Comparison of ENCODE assay signal across 8 cellular contexts in the genomic region with DNA sequence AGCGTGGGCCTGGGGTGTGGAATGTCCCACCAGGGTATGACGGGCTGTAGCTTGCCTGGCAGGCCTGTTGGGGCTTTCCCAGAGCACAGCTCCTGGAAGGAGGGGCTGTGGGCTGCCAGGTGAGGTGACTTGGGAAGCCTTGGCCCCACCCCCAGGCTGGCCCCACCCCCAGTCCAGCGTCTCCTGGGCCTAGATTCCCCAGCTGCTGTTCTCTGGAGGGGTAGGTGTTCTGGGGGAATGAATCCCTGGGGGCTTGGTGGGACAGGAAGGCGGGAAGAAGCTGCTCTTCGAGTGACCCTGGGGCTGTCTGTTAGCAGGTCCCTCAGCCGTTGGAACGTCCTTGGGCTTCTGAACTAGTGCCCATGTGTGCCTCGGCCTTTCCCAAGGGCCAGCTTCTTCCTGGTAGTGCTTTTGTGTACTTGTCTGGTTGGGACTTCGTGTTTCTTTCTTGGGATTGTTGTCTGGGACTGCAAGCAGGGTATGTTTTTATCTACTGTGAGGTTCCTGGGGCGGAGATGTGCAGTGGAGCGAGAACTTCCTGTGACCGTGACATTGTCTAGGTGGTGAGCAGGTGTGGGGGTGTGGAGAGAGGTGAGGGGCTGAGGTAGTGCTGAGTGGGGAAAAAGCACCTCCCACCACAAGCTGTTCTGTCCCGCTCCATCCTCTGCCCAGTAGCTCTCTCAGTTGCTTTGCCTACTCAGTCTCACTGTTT. TPM values are rescaled to one million over a fixed set of nuclear protein-coding genes. Genes with fewer than 3 reads are reported as not detected.
DNase-seq lines count a peak whose midpoint lies in the region; ATAC-seq and TF ChIP-seq lines count a peak whose summit lies in the region.

No MANE protein-coding gene starts in this region.

- H3K27me3 ChIP-seq in spleen (replicated peaks in 1 of 7): peaks cover 0 to 24% (median 0%) of the 10 kb centered on the region in 7 donors

- peak overlapping the region; percentile 67; the same call in 1 of the 2 replicates for H3K4me3 Mint-ChIP-seq in HFFc6
- peak overlapping the region; percentile 51 for H3K4me3 Mint-ChIP-seq in activated CD8-positive, alpha-beta T cell treated with anti-CD3 and anti-CD28 coated beads for 36 hours

- H3K4me1 Mint-ChIP-seq in HFFc6 (ENCODE audit: low read depth): peaks cover 55% of the 10 kb centered on the region
- H3K4me1 Mint-ChIP-seq in activated CD8-positive, alpha-beta T cell treated with anti-CD3 and anti-CD28 coated beads for 36 hours (ENCODE audit: low read depth): peaks cover 35% of the 10 kb centered on the region

- peak; percentile 30 for DNase-seq in DMS153 (lab: John Stamatoyannopoulos, UW)
- DNase-seq in HFFc6: no peak
- DNase-seq in activated CD8-positive, alpha-beta T cell treated with anti-CD3 and anti-CD28 coated beads for 36 hours: peak; percentile 25
- DNase-seq in iPS-NIHi7 (ENCODE audit: extremely low spot score): peak; percentile 78
- peak; percentile 83 for DNase-seq in spleen
- no peak for DNase-seq in OCI-M1 (lab: John Stamatoyannopoulos, UW)

- CTCF ChIA-PET in activated CD8-positive, alpha-beta T cell treated with anti-CD3 and anti-CD28 coated beads for 36 hours (lab: Charles Lee): interaction anchor here (0.7 to 10.4 kb wide), 13 partner anchors 9 to 210 kb away, joined by 3 to 82 read pairs (median 3); partner anchors contain the start of genes DHX16, IER3 and VARS2

- 41 to 56% (median 54%) methylated on average over 9 to 13 of the region's 13 CpGs for WGBS in spleen, 5 donors

- POLR2A ChIA-PET in activated CD8-positive, alpha-beta T cell treated with anti-CD3 and anti-CD28 coated beads for 36 hours (lab: Charles Lee): interaction anchor here (0.5 to 2.5 kb wide), 9 partner anchors 10 to 143 kb away, joined by 3 to 8 read pairs (median 3); no protein-coding TSS in a partner anchor

- no peaks in the 10 kb centered on the region for H3K9me3 ChIP-seq in spleen

- no peaks in the 10 kb centered on the region for H3K36me3 ChIP-seq in spleen

- no peak for TF ChIP-seq POLR2A in spleen (IDR thresholded peaks at IDR 0.05)

- intact Hi-C loops in activated CD8-positive, alpha-beta T cell treated with anti-CD3 and anti-CD28 coated beads for 36 hours (cut with micrococcal nuclease): no loop called here
- intact Hi-C loops in spleen (cut with DNase I; ENCODE audit: low total_unique reads): no loop called here

- H3K27ac ChIP-seq in spleen: peak overlapping the region; percentile 68 to 88 (median 83)

- H3K4me3 ChIP-seq in spleen: peak overlapping the region in 3 of 8 donors; percentile 60 to 86 (median 63)

- H3K27me3 Mint-ChIP-seq in HFFc6 (ENCODE audit: insufficient read depth): peaks cover 3% of the 10 kb centered on the region
- H3K27me3 Mint-ChIP-seq in activated CD8-positive, alpha-beta T cell treated with anti-CD3 and anti-CD28 coated beads for 36 hours: no peaks in the 10 kb centered on the region

- no peak for ATAC-seq in activated CD8-positive, alpha-beta T cell treated with anti-CD3 and anti-CD28 coated beads for 36 hours
- no peak for ATAC-seq in HG03565 (IDR thresholded peaks at IDR 0.05; ENCODE audit: unreplicated experiment)
- ATAC-seq in HG02884 (IDR thresholded peaks at IDR 0.05; ENCODE audit: unreplicated experiment): no peak

- no peaks in the 10 kb centered on the region for H3K9me3 Mint-ChIP-seq in HFFc6
- no peaks in the 10 kb centered on the region for H3K9me3 Mint-ChIP-seq in activated CD8-positive, alpha-beta T cell treated with anti-CD3 and anti-CD28 coated beads for 36 hours

- no peaks in the 10 kb centered on the region for H3K36me3 Mint-ChIP-seq in HFFc6 (ENCODE audit: low read depth)
- H3K36me3 Mint-ChIP-seq in activated CD8-positive, alpha-beta T cell treated with anti-CD3 and anti-CD28 coated beads for 36 hours (ENCODE audit: low read depth): no peaks in the 10 kb centered on the region

- TF ChIP-seq CTCF in HFFc6 (IDR thresholded peaks at IDR 0.05) (no peak), spleen (IDR thresholded peaks at IDR 0.05 in 8 of 11, conservative IDR thresholded peaks at IDR 0.05 in 3 of 11) (no peak)
- no peak for TF ChIP-seq CTCF in activated CD8-positive, alpha-beta T cell treated with anti-CD3 and anti-CD28 coated beads for 36 hours (IDR thresholded peaks at IDR 0.05)

- H3K4me1 ChIP-seq in spleen: peaks cover 24 to 69% (median 48%) of the 10 kb centered on the region in 6 donors

- H3K27ac Mint-ChIP-seq in HFFc6: peak overlapping the region; percentile 55
- H3K27ac Mint-ChIP-seq in activated CD8-positive, alpha-beta T cell treated with anti-CD3 and anti-CD28 coated beads for 36 hours: peak overlapping the region; percentile 50

RNA-seq across cellular contexts. Expression of gene DDR1, which starts 1.4 kb away (rescaled TPM):
- total RNA-seq in HFFc6 (2021; fragmentation: NEBNext Ultra II Directional; extraction: Animal tissue kit (Norgen Biotek cat#: 25700)): 10 to 100 TPM; 28.0 to 42.5 (median 31.6) TPM
- total RNA-seq in activated CD8-positive, alpha-beta T cell treated with anti-CD3 and anti-CD28 coated beads for 36 hours: 10 to 100 TPM; 14.4 to 14.5 TPM
- total RNA-seq in spleen: 10 to 100 TPM; 13.0 to 37.1 (median 23.8) TPM
- polyA plus RNA-seq in spleen: 10 to 100 TPM in 1 of 3 donors, 1 to 10 TPM in 2; 5.0 to 10.1 (median 8.0) TPM

RNA-seq across cellular contexts. Expression of gene GTF2H4, which starts 25.1 kb away (rescaled TPM):
- 10 to 100 TPM; 23.9 to 27.1 (median 26.5) TPM for total RNA-seq in HFFc6 (2021; fragmentation: NEBNext Ultra II Directional; extraction: Animal tissue kit (Norgen Biotek cat#: 25700))
- 10 to 100 TPM; 37.1 to 41.9 TPM for total RNA-seq in activated CD8-positive, alpha-beta T cell treated with anti-CD3 and anti-CD28 coated beads for 36 hours
- total RNA-seq in spleen: 10 to 100 TPM; 20.6 to 49.7 (median 28.3) TPM
- polyA plus RNA-seq in spleen: 10 to 100 TPM; 21.9 to 40.0 (median 33.8) TPM

RNA-seq across cellular contexts. Expression of gene VARS2, which starts 31.1 kb away (rescaled TPM):
- 10 to 100 TPM; 15.3 to 18.4 (median 16.9) TPM for total RNA-seq in HFFc6 (2021; fragmentation: NEBNext Ultra II Directional; extraction: Animal tissue kit (Norgen Biotek cat#: 25700))
- 10 to 100 TPM; 83.0 to 84.0 TPM for total RNA-seq in activated CD8-positive, alpha-beta T cell treated with anti-CD3 and anti-CD28 coated beads for 36 hours
- total RNA-seq in spleen: 10 to 100 TPM; 16.4 to 30.7 (median 28.1) TPM
- polyA plus RNA-seq in spleen: 10 to 100 TPM; 15.5 to 38.2 (median 36.3) TPM

RNA-seq across cellular contexts. Expression of gene SFTA2, which starts 49.0 kb away (rescaled TPM):
- not detected for total RNA-seq in HFFc6 (2021; fragmentation: NEBNext Ultra II Directional; extraction: Animal tissue kit (Norgen Biotek cat#: 25700))
- total RNA-seq in activated CD8-positive, alpha-beta T cell treated with anti-CD3 and anti-CD28 coated beads for 36 hours: not detected
- under 1 TPM in 1 of 7 donors, not detected in 6; 0.47 TPM for total RNA-seq in spleen
- 1 to 10 TPM in 1 of 3 donors, under 1 TPM in 1, not detected in 1; 0.08 to 2.6 TPM for polyA plus RNA-seq in spleen

RNA-seq across cellular contexts. Expression of gene MUCL3, which starts 57.9 kb away (rescaled TPM):
- not detected for total RNA-seq in HFFc6 (2021; fragmentation: NEBNext Ultra II Directional; extraction: Animal tissue kit (Norgen Biotek cat#: 25700))
- not detected for total RNA-seq in activated CD8-positive, alpha-beta T cell treated with anti-CD3 and anti-CD28 coated beads for 36 hours
- total RNA-seq in spleen: not detected
- polyA plus RNA-seq in spleen: under 1 TPM in 1 of 3 donors, not detected in 2; 0.03 TPM

Comparison
In these comparisons a context has a peak if more than half of its experiments do, and no peak if none do; other contexts are left out.
1. DNase-seq: peak in DMS153 (single experiment), activated CD8-positive, alpha-beta T cell treated with anti-CD3 and anti-CD28 coated beads for 36 hours (single experiment), iPS-NIHi7 (single experiment) and spleen (single experiment); none in HFFc6 (single experiment) and OCI-M1 (single experiment).